In genomic region chr17:27615121-27615520, GRCh38 we compare ENCODE assay signal across 24 cellular contexts. TPM values are rescaled to one million over a fixed set of nuclear protein-coding genes. Genes with fewer than 3 reads are reported as not detected.
A peak's percentile ranks its signal among the peaks of the same experiment; 100 is the strongest.
DNase-seq lines count a peak whose midpoint lies in the region; ATAC-seq, FAIRE-seq and TF ChIP-seq lines count a peak whose summit lies in the region.
"Had no signal": no experiment of that assay in that cellular context is flagged by ENCODE, and none has a peak within 500 bp of the region (broad histone marks: within the 10 kb centered on the region; RNA-seq: fewer than 3 reads in every experiment).

No MANE protein-coding gene starts in this region.

- H3K4me3 ChIP-seq in Loucy (ENCODE audit: low read length, poor library complexity, severe bottlenecking) (no peak overlapping the region), pancreas (no peak overlapping the region)
- H3K4me3 ChIP-seq: A549 had no signal

- peak overlapping the region; percentile 16 for H3K27ac Mint-ChIP-seq in activated T-cell treated with anti-CD3 and anti-CD28 coated beads, Interleukin-2, amount 50 U/mL, for 72 hours
- H3K27ac Mint-ChIP-seq in CD4-positive, alpha-beta T cell, result peak overlapping the region; percentile 11
- peak overlapping the region; percentile 28 for H3K27ac Mint-ChIP-seq in memory B cell

- no peak overlapping the region for H3K9ac ChIP-seq in Loucy (ENCODE audit: low read depth, low read length, poor library complexity, severe bottlenecking)
- H3K9ac ChIP-seq: SK-N-SH had no signal

- POLR2A ChIA-PET in CD4-positive, alpha-beta T cell (lab: Charles Lee), result interaction anchor here (0.5 kb wide), 1 partner anchor 228 kb away, joined by 4 read pairs; no protein-coding TSS in a partner anchor

- H2AFZ ChIP-seq in Loucy (ENCODE audit: low read length), result no peak overlapping the region

- intact Hi-C loops in CD4-positive, alpha-beta T cell (cut with DNase I, micrococcal nuclease), result no loop called here
- intact Hi-C loops in pancreas (cut with DNase I), result no loop called here

- no peaks in the 10 kb centered on the region for H4K20me1 ChIP-seq in Loucy (ENCODE audit: insufficient read depth, low read length, poor library complexity, severe bottlenecking)

- H3K4me1 ChIP-seq in Loucy (ENCODE audit: insufficient read depth, low read length, poor library complexity, severe bottlenecking), result peaks cover 36% of the 10 kb centered on the region
- no peaks in the 10 kb centered on the region for H3K4me1 ChIP-seq in pancreas
- H3K4me1 ChIP-seq: A549 had no signal

- peak overlapping the region; percentile 53 for H3K4me2 ChIP-seq in Loucy (ENCODE audit: low read depth, low read length, poor library complexity, severe bottlenecking)
- H3K4me2 ChIP-seq: A549, SK-N-SH had no signal

- peaks cover 49% of the 10 kb centered on the region for H3K4me1 Mint-ChIP-seq in activated T-cell treated with anti-CD3 and anti-CD28 coated beads, Interleukin-2, amount 50 U/mL, for 72 hours (ENCODE audit: low read depth)
- H3K4me1 Mint-ChIP-seq in CD4-positive, alpha-beta T cell (ENCODE audit: low read depth), result peaks cover 9% of the 10 kb centered on the region
- no peaks in the 10 kb centered on the region for H3K4me1 Mint-ChIP-seq in memory B cell

- ATAC-seq in activated T-cell treated with anti-CD3 and anti-CD28 coated beads, Interleukin-2, amount 50 U/mL, for 72 hours (replicated peaks in 1 of 2), result peak in 1 of 2 donors; percentile 27
- ATAC-seq in CD4-positive, alpha-beta T cell (ENCODE audit: poor library complexity), result no peak
- ATAC-seq in memory B cell (ENCODE audit: low read depth), result no peak
- no peak for ATAC-seq in pancreas
- ATAC-seq: A549, PC-3 had no signal

- H3K36me3 ChIP-seq in Loucy (ENCODE audit: insufficient read depth, low read length) (peaks cover 27% of the 10 kb centered on the region; the same call in 1 of the 2 replicates), pancreas (peaks cover 17 to 89% (median 54%) of the 10 kb centered on the region in 3 donors)

- no peaks in the 10 kb centered on the region for H3K9me3 Mint-ChIP-seq in activated T-cell treated with anti-CD3 and anti-CD28 coated beads, Interleukin-2, amount 50 U/mL, for 72 hours
- no peaks in the 10 kb centered on the region for H3K9me3 Mint-ChIP-seq in CD4-positive, alpha-beta T cell
- no peaks in the 10 kb centered on the region for H3K9me3 Mint-ChIP-seq in memory B cell

- no peak for TF ChIP-seq CTCF in CD4-positive, alpha-beta T cell (IDR thresholded peaks at IDR 0.05)
- no peak for TF ChIP-seq CTCF in Loucy (conservative IDR thresholded peaks at IDR 0.05; ENCODE audit: low read length)
- no peak for TF ChIP-seq CTCF in pancreas (IDR thresholded peaks at IDR 0.05)

- no peak for DNase-seq in activated T-cell treated with anti-CD3 and anti-CD28 coated beads, Interleukin-2, amount 50 U/mL, for 72 hours
- DNase-seq in activated T-cell treated with anti-CD3 and anti-CD28 coated beads, Interleukin-2, amount 50 U/mL, for 48 hours, result no peak
- no peak for DNase-seq in CD4-positive, alpha-beta T cell
- DNase-seq in memory B cell (ENCODE audit: low spot score in 2 of 2), result no peak
- DNase-seq in pancreas, result no peak
- DNase-seq in ureter (ENCODE audit: low spot score), result no peak
- DNase-seq: Calu3; DND-41; H7; Kasumi-1; MV-4-11; NCI-H1417; NCI-H1694; NCI-H2029 treated with DMSO at 0.1 percent for 48 hours; NCI-H446 treated with DMSO at 0.1 percent for 48 hours; NCI-H526; NCI-H82; NK-92 treated with Interleukin-12 subunit alpha and Interleukin-12 subunit beta, amount 100 ng/mL, for 24 hours; PC-3; SK-N-SH had no signal

- no peak overlapping the region for H3K4me3 Mint-ChIP-seq in activated T-cell treated with anti-CD3 and anti-CD28 coated beads, Interleukin-2, amount 50 U/mL, for 72 hours
- H3K4me3 Mint-ChIP-seq in CD4-positive, alpha-beta T cell, result no peak overlapping the region
- no peak overlapping the region for H3K4me3 Mint-ChIP-seq in memory B cell

- CTCF ChIA-PET in CD4-positive, alpha-beta T cell (lab: Charles Lee), result no interaction called here

- WGBS in pancreas, 2 donors, result 92 to 98% methylated on average over 1 of the region's 1 CpG

- H3K9me3 ChIP-seq in CD4-positive, alpha-beta T cell (ENCODE audit: control insufficient read depth, low read length), result no peaks in the 10 kb centered on the region
- H3K9me3 ChIP-seq in Loucy (ENCODE audit: insufficient read depth, low read depth, low read length), result no peaks in the 10 kb centered on the region
- no peaks in the 10 kb centered on the region for H3K9me3 ChIP-seq in pancreas
- H3K9me3 ChIP-seq: A549, SK-N-SH had no signal

- peaks cover 16 to 43% of the 10 kb centered on the region in 2 donors for H3K36me3 Mint-ChIP-seq in activated T-cell treated with anti-CD3 and anti-CD28 coated beads, Interleukin-2, amount 50 U/mL, for 72 hours (ENCODE audit: insufficient read depth in 2 of 2)
- peaks cover 72% of the 10 kb centered on the region for H3K36me3 Mint-ChIP-seq in CD4-positive, alpha-beta T cell (ENCODE audit: low read depth)
- H3K36me3 Mint-ChIP-seq in memory B cell, result peaks cover 30% of the 10 kb centered on the region

- H3K27ac ChIP-seq in CD4-positive, alpha-beta T cell (ENCODE audit: low read depth, low read length), result no peak overlapping the region
- no peak overlapping the region for H3K27ac ChIP-seq in pancreas
- H3K27ac ChIP-seq: A549, C4-2B, HL-60 had no signal

- FAIRE-seq in pancreas (lab: Jason Lieb, UNC), result no peak
- FAIRE-seq: A549 had no signal

- no peaks in the 10 kb centered on the region for H3K27me3 ChIP-seq in CD4-positive, alpha-beta T cell (ENCODE audit: control insufficient read depth, insufficient read depth, low read length)
- H3K27me3 ChIP-seq in Loucy (ENCODE audit: insufficient read depth, low read length, poor library complexity, severe bottlenecking), result no peaks in the 10 kb centered on the region
- no peaks in the 10 kb centered on the region for H3K27me3 ChIP-seq in pancreas

- H3K79me2 ChIP-seq in Loucy (ENCODE audit: insufficient read depth, low read length), result no peaks in the 10 kb centered on the region

- H3K27me3 Mint-ChIP-seq in activated T-cell treated with anti-CD3 and anti-CD28 coated beads, Interleukin-2, amount 50 U/mL, for 72 hours (ENCODE audit: low read depth), result no peaks in the 10 kb centered on the region
- no peaks in the 10 kb centered on the region for H3K27me3 Mint-ChIP-seq in CD4-positive, alpha-beta T cell
- H3K27me3 Mint-ChIP-seq in memory B cell, result no peaks in the 10 kb centered on the region

- H3K9me2 ChIP-seq in Loucy (replicated peaks; ENCODE audit: low read depth, low read length), result no peaks in the 10 kb centered on the region
- H3K9me2 ChIP-seq: SK-N-SH had no signal

- H3F3A ChIP-seq in Loucy (ENCODE audit: low read depth), result peaks cover 13% of the 10 kb centered on the region

RNA-seq across cellular contexts. Expression of gene LGALS9, which starts 15.9 kb away (rescaled TPM):
- 10 to 100 TPM; 44.8 to 46.3 TPM for total RNA-seq in activated T-cell treated with anti-CD3 and anti-CD28 coated beads, Interleukin-2, amount 50 U/mL, for 72 hours
- 10 to 100 TPM; 38.3 to 39.8 TPM for total RNA-seq in CD4-positive, alpha-beta T cell
- total RNA-seq in pancreas, result 10 to 100 TPM in 4 of 6 donors, 1 to 10 TPM in 2; 5.2 to 77.3 (median 13.5) TPM
- polyA plus RNA-seq in pancreas, result 10 to 100 TPM; 20.9 to 29.8 TPM
- 80.7 TPM for total RNA-seq in ureter
